Comparison of ENCODE assay signal across 22 cellular contexts in the genomic region with DNA sequence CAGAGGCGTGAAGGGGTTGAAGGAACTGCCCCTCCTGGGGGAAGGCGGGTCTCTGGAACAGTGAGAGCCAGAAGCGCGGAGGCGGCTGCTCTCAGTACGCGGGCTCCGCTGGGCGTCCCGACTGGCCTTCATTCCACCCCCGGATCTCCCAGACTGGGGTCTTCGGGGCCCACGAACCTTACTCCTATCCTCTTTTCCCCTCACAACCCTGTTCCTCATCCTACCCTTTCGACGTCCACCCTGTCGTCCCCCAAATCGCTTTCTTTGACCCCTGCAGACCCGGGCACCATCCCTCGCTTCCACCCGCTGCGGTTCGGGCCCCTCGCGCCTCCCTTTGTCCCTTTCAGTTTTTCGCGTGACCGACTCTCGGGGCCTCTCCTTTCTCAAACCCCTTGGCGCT.
"Had no signal": no experiment of that assay in that cellular context is flagged by ENCODE, and none has a peak within 500 bp of the region (broad histone marks: within the 10 kb centered on the region; RNA-seq: fewer than 3 reads in every experiment).

No MANE protein-coding gene starts in this region.

- FAIRE-seq: HTR-8/SVneo had no signal

- DNase-seq: KBM-7; MV-4-11; NCI-H1048; NCI-H1105; NCI-H1417; NCI-H1436 treated with DMSO at 0.1 percent for 48 hours; NCI-H1694; NCI-H187 treated with DMSO at 0.1 percent for 48 hours; NCI-H2029 treated with DMSO at 0.1 percent for 48 hours; NCI-H2171 treated with DMSO at 0.1 percent for 48 hours; NCI-H345; NCI-H446 treated with DMSO at 0.1 percent for 48 hours; NCI-H510A treated with DMSO at 0.1 percent for 48 hours; NCI-H526; NCI-H774; NK-92 treated with Interleukin-12 subunit alpha and Interleukin-12 subunit beta, amount 100 ng/mL, for 24 hours; PC-3; SHP77 had no signal

- H3K27ac ChIP-seq: HL-60, RWPE1 had no signal

- ATAC-seq: Panc1, PC-3 had no signal
